In genomic region chr22:44307509-44308169, GRCh38 we compare ENCODE assay signal across 19 cellular contexts. TPM values are rescaled to one million over a fixed set of nuclear protein-coding genes. Genes with fewer than 3 reads are reported as not detected.
A peak's percentile ranks its signal among the peaks of the same experiment; 100 is the strongest.
DNase-seq lines count a peak whose midpoint lies in the region; ATAC-seq and TF ChIP-seq lines count a peak whose summit lies in the region.
"Had no signal": no experiment of that assay in that cellular context is flagged by ENCODE, and none has a peak within 500 bp of the region (broad histone marks: within the 10 kb centered on the region; RNA-seq: fewer than 3 reads in every experiment).

No MANE protein-coding gene starts in this region.

- DNase-seq in RWPE1 (ENCODE audit: low spot score): no peak
- peak; percentile 42 for DNase-seq in Right ventricle myocardium superior
- peak; percentile 40 for DNase-seq in mucosa of gallbladder (ENCODE audit: low spot score)
- no peak for DNase-seq in ascending aorta (ENCODE audit: low spot score in 2 of 2)
- no peak for DNase-seq in mesothelial cell of epicardium (ENCODE audit: low spot score in 2 of 2, unreplicated experiment in 2 of 2)
- DNase-seq in G401 (ENCODE audit: low spot score): no peak
- DNase-seq: activated CD4-positive, alpha-beta T cell treated with anti-CD3 and anti-CD28 coated beads for 36 hours; activated naive CD4-positive, alpha-beta T cell treated with anti-CD3 and anti-CD28 coated beads, Interleukin-2, amount 50 U/mL, for 16 hours; activated T-cell treated with anti-CD3 and anti-CD28 coated beads, Interleukin-2, amount 50 U/mL, for 72 hours; aorta; glutamatergic neuron; NK-92 treated with Interleukin-12 subunit alpha and Interleukin-12 subunit beta, amount 100 ng/mL, for 24 hours had no signal

- no peaks in the 10 kb centered on the region for H3K36me3 Mint-ChIP-seq in mesothelial cell of epicardium
- H3K36me3 Mint-ChIP-seq: type B pancreatic cell had no signal

- no peak overlapping the region for H3K4me3 Mint-ChIP-seq in mesothelial cell of epicardium
- H3K4me3 Mint-ChIP-seq: activated CD4-positive, alpha-beta T cell treated with anti-CD3 and anti-CD28 coated beads for 36 hours; activated T-cell treated with anti-CD3 and anti-CD28 coated beads, Interleukin-2, amount 50 U/mL, for 72 hours; stimulated activated naive CD8-positive, alpha-beta T cell treated with anti-CD3 and anti-CD28 coated beads, Interleukin-15, Interleukin-2, amounts not matched to agents 100 ng/mL and 50 ng/mL, for 24 hours; T-helper 1 cell treated with Interleukin-12 subunit alpha and Interleukin-12 subunit beta and Interleukin-4 antibody, amounts not matched to agents 30 μg/mL and 1 μg/mL, for 36 hours; type B pancreatic cell had no signal

- H3K4me1 ChIP-seq in skeletal muscle tissue (ENCODE audit: control insufficient read depth in 3 of 3, insufficient read depth in 3 of 3, low read length in 3 of 3) (peaks cover 11 to 16% (median 11%) of the 10 kb centered on the region in 3 donors), ascending aorta (peaks cover 3 to 4% of the 10 kb centered on the region in 2 donors)

- intact Hi-C loops in Right ventricle myocardium superior (cut with DNase I) (no loop called here), ascending aorta (cut with DNase I) (no loop called here)

- peaks cover 5 to 6% (median 5%) of the 10 kb centered on the region in 3 donors for H3K27me3 ChIP-seq in skeletal muscle tissue (ENCODE audit: control insufficient read depth in 3 of 3, insufficient read depth in 3 of 3, low read length in 3 of 3)
- no peaks in the 10 kb centered on the region for H3K27me3 ChIP-seq in ascending aorta
- H3K27me3 ChIP-seq: neutrophil had no signal

- no peak overlapping the region for H3K9ac ChIP-seq in skeletal muscle tissue (ENCODE audit: low read depth in 1 of 3, low read length in 3 of 3)

- TF ChIP-seq CTCF in RWPE1 (conservative IDR thresholded peaks at IDR 0.05; ENCODE audit: low read depth): no peak
- TF ChIP-seq CTCF in ascending aorta (IDR thresholded peaks at IDR 0.05): no peak
- TF ChIP-seq CTCF in mesothelial cell of epicardium (IDR thresholded peaks at IDR 0.05; ENCODE audit: unreplicated experiment): no peak

- CTCF ChIA-PET in RWPE1 (lab: Yijun Ruan, JAX): no interaction called here

- H3K27ac ChIP-seq in RWPE1 (peak overlapping the region; percentile 90), skeletal muscle tissue (ENCODE audit: low read depth, low read length) (peak overlapping the region; percentile 44), ascending aorta (no peak overlapping the region)
- H3K27ac ChIP-seq: neutrophil had no signal

- ATAC-seq in Right ventricle myocardium superior (ENCODE audit: poor library complexity): peak; percentile 68
- ATAC-seq in HG02973 (IDR thresholded peaks at IDR 0.05; ENCODE audit: unreplicated experiment): no peak
- ATAC-seq: activated CD4-positive, alpha-beta T cell treated with anti-CD3 and anti-CD28 coated beads for 36 hours; activated T-cell treated with anti-CD3 and anti-CD28 coated beads, Interleukin-2, amount 50 U/mL, for 72 hours; Panc1 had no signal

- no peaks in the 10 kb centered on the region for H3K36me3 ChIP-seq in skeletal muscle tissue (ENCODE audit: control insufficient read depth in 3 of 3, insufficient read depth in 3 of 3, low read length in 3 of 3)
- H3K36me3 ChIP-seq in ascending aorta: no peaks in the 10 kb centered on the region
- H3K36me3 ChIP-seq: neutrophil had no signal

- H3K27me3 Mint-ChIP-seq in mesothelial cell of epicardium (ENCODE audit: low read depth): no peaks in the 10 kb centered on the region
- H3K27me3 Mint-ChIP-seq: activated CD4-positive, alpha-beta T cell treated with anti-CD3 and anti-CD28 coated beads for 36 hours; stimulated activated naive CD8-positive, alpha-beta T cell treated with anti-CD3 and anti-CD28 coated beads, Interleukin-15, Interleukin-2, amounts not matched to agents 100 ng/mL and 50 ng/mL, for 24 hours; type B pancreatic cell had no signal

- H3K27ac Mint-ChIP-seq in mesothelial cell of epicardium: no peak overlapping the region
- H3K27ac Mint-ChIP-seq: activated CD4-positive, alpha-beta T cell treated with anti-CD3 and anti-CD28 coated beads for 36 hours; activated T-cell treated with anti-CD3 and anti-CD28 coated beads, Interleukin-2, amount 50 U/mL, for 72 hours; stimulated activated naive CD8-positive, alpha-beta T cell treated with anti-CD3 and anti-CD28 coated beads, Interleukin-15, Interleukin-2, amounts not matched to agents 100 ng/mL and 50 ng/mL, for 24 hours; T-helper 1 cell treated with Interleukin-12 subunit alpha and Interleukin-12 subunit beta and Interleukin-4 antibody, amounts not matched to agents 30 μg/mL and 1 μg/mL, for 36 hours; type B pancreatic cell had no signal

- H3K9me3 Mint-ChIP-seq in mesothelial cell of epicardium: no peaks in the 10 kb centered on the region
- H3K9me3 Mint-ChIP-seq: activated T-cell treated with anti-CD3 and anti-CD28 coated beads, Interleukin-2, amount 50 U/mL, for 72 hours; stimulated activated naive CD8-positive, alpha-beta T cell treated with anti-CD3 and anti-CD28 coated beads, Interleukin-15, Interleukin-2, amounts not matched to agents 100 ng/mL and 50 ng/mL, for 24 hours; T-helper 1 cell treated with Interleukin-12 subunit alpha and Interleukin-12 subunit beta and Interleukin-4 antibody, amounts not matched to agents 30 μg/mL and 1 μg/mL, for 36 hours; type B pancreatic cell had no signal

- H3K4me1 Mint-ChIP-seq in mesothelial cell of epicardium: no peaks in the 10 kb centered on the region
- H3K4me1 Mint-ChIP-seq: activated CD4-positive, alpha-beta T cell treated with anti-CD3 and anti-CD28 coated beads for 36 hours had no signal

- no peak overlapping the region for H3K4me3 ChIP-seq in skeletal muscle tissue (ENCODE audit: low read length in 3 of 3)
- no peak overlapping the region for H3K4me3 ChIP-seq in ascending aorta

- H3K9me3 ChIP-seq in skeletal muscle tissue (ENCODE audit: control insufficient read depth in 3 of 3, low read length in 3 of 3) (no peaks in the 10 kb centered on the region), ascending aorta (no peaks in the 10 kb centered on the region)
- H3K9me3 ChIP-seq: neutrophil had no signal

- POLR2A ChIA-PET in RWPE1 (lab: Yijun Ruan, JAX; ENCODE audit: low non-redundant PET): no interaction called here

- in situ Hi-C loops in G401 (cut with HindIII; ENCODE audit: low sequenced_read_pairs): no loop called here

RNA-seq across cellular contexts. Expression of gene SHISAL1, which starts 5.1 kb away (rescaled TPM):
- total RNA-seq in Right ventricle myocardium superior: 1.3 TPM
- 3.8 TPM for total RNA-seq in mucosa of gallbladder
- total RNA-seq in skeletal muscle tissue: 7.3 TPM
- 1.6 TPM for total RNA-seq in ascending aorta
- total RNA-seq in mesothelial cell of epicardium: 0.58 to 0.72 TPM (median 0.62 TPM) in 3 replicates
- total RNA-seq in G401 (2014; rRNA removed; shearing (Covaris generic)): under 0.01 and 0.10 TPM in 2 replicates
- total RNA-seq: activated CD4-positive, alpha-beta T cell treated with anti-CD3 and anti-CD28 coated beads for 36 hours; activated T-cell treated with anti-CD3 and anti-CD28 coated beads, Interleukin-2, amount 50 U/mL, for 72 hours had no signal

Comparison
In these comparisons a context has a peak if more than half of its experiments do, and no peak if none do; other contexts are left out.
1. DNase-seq: peak in Right ventricle myocardium superior (single experiment) and mucosa of gallbladder (single experiment); none in RWPE1 (single experiment), ascending aorta (0 of 2), mesothelial cell of epicardium (0 of 2) and G401 (single experiment).
2. H3K27ac ChIP-seq: peak in RWPE1 (single experiment) and skeletal muscle tissue (single experiment); none in ascending aorta (0 of 2).